Comparison of ENCODE assay signal across 8 cellular contexts in the genomic region with DNA sequence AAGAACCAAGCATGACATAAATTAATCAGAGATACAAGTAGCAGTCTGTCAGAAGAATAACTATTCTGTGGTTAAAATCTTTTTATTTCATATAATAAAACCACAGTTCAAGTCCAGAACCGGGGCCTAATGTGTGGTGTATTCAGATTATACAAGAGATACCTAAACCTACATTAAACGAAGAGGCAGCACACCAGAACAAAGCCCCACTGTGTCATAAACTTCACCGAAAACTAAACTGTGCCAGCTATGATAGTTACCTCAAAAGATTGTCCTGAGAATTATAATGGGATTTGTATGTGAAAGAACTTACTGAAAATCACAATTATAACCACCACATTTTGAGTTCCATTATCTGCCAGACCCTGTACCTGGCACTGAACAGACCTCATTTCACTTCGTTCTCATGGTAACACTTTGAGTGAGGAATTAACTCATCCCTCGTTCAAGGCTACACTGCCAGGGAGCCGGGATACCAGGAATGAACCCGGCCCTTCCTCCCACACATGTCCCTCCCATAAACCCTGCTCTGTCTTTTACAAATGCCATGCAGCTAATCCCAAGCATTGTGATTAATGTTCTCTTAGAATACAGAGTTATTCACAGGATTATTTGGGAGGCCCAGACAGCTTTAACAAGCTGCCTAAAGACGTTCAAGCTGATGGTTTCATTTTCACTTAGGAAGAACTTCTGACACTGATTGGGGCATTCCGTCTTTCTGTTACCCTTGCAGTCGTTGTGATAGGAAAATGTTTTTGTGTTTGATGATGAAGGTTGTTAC. TPM values are rescaled to one million over a fixed set of nuclear protein-coding genes. Genes with fewer than 3 reads are reported as not detected.
A peak's percentile ranks its signal among the peaks of the same experiment; 100 is the strongest.
DNase-seq lines count a peak whose midpoint lies in the region; ATAC-seq, FAIRE-seq and TF ChIP-seq lines count a peak whose summit lies in the region.

No MANE protein-coding gene starts in this region.

- peak; percentile 60 for ATAC-seq in HG02981 (IDR thresholded peaks at IDR 0.05; ENCODE audit: unreplicated experiment)

- H3K9ac ChIP-seq in SK-N-MC (ENCODE audit: insufficient read length): peak overlapping the region; percentile 60

- DNase-seq in A172 (ENCODE audit: low spot score) (peak; percentile 49), GM18507 (ENCODE audit: extremely low spot score, insufficient read length, low read depth) (no peak), SK-N-MC (ENCODE audit: low read depth, low spot score) (no peak), epithelial cell of esophagus (ENCODE audit: low read depth) (peak; percentile 40), GOT3 (lab: John Stamatoyannopoulos, UW) (no peak), activated gamma-delta T cell treated with Interleukin-2 at 50 U/mL for 16 hours (no peak)

- peaks cover 6% of the 10 kb centered on the region for H3K27me3 Mint-ChIP-seq in nephron (ENCODE audit: low read depth)

- H3K4me3 ChIP-seq in SK-N-MC: peak overlapping the region; percentile 75
- H3K4me3 ChIP-seq in epithelial cell of esophagus (ENCODE audit: low read length): peak overlapping the region; percentile 24

- H3K27ac Mint-ChIP-seq in nephron: peak overlapping the region; percentile 21 to 81 (median 41)

- peak overlapping the region; percentile 33 for H3K27ac ChIP-seq in SK-N-MC

- FAIRE-seq in GM18507 (lab: Jason Lieb, UNC): peak; percentile 89

- no peaks in the 10 kb centered on the region for H3K36me3 Mint-ChIP-seq in nephron (ENCODE audit: low read depth)

- H3K36me3 ChIP-seq in SK-N-MC (ENCODE audit: insufficient read depth, low read length): no peaks in the 10 kb centered on the region

- H3K4me3 Mint-ChIP-seq in nephron: peak overlapping the region; percentile 5 to 45 (median 9)

- no peaks in the 10 kb centered on the region for H3K9me3 ChIP-seq in SK-N-MC (ENCODE audit: low read depth, low read length)

- no peaks in the 10 kb centered on the region for H3K9me3 Mint-ChIP-seq in nephron

- TF ChIP-seq CTCF in epithelial cell of esophagus (IDR thresholded peaks at IDR 0.05; ENCODE audit: insufficient read depth, low read depth, low read length, missing control alignments): no peak
- TF ChIP-seq CTCF in nephron (IDR thresholded peaks at IDR 0.05; ENCODE audit: unreplicated experiment in 3 of 3): no peak

- H3K4me1 Mint-ChIP-seq in nephron: peaks cover 12% of the 10 kb centered on the region

RNA-seq across cellular contexts. Expression of gene CD83, which starts 42.7 kb away (rescaled TPM):
- 4.4 and 5.3 TPM in 2 replicates for total RNA-seq in A172 (2014; rRNA removed; shearing (Covaris generic))

Comparison
In these comparisons a context has a peak if more than half of its experiments do, and no peak if none do; other contexts are left out.
1. DNase-seq: peak in A172 (single experiment) and epithelial cell of esophagus (single experiment); none in GM18507 (single experiment), SK-N-MC (single experiment), GOT3 (single experiment) and activated gamma-delta T cell treated with Interleukin-2 at 50 U/mL for 16 hours (single experiment).